Comparison of ENCODE assay signal across 8 cellular contexts in genomic region chr17:38701504-38702165, GRCh38. TPM values are rescaled to one million over a fixed set of nuclear protein-coding genes. Genes with fewer than 3 reads are reported as not detected.
DNase-seq lines count a peak whose midpoint lies in the region; ATAC-seq and TF ChIP-seq lines count a peak whose summit lies in the region.

No MANE protein-coding gene starts in this region.

- H3K9me3 Mint-ChIP-seq in activated CD4-positive, alpha-beta T cell treated with anti-CD3 and anti-CD28 coated beads, Interleukin-2, amount 10 ng/mL, durations not matched to agents 24 days and 14 days, result peaks cover 4% of the 10 kb centered on the region

- no peaks in the 10 kb centered on the region for H3K27me3 Mint-ChIP-seq in activated CD4-positive, alpha-beta T cell treated with anti-CD3 and anti-CD28 coated beads, Interleukin-2, amount 10 ng/mL, durations not matched to agents 24 days and 14 days

- peak overlapping the region; percentile 99 for H3K27ac ChIP-seq in BLaER1
- peak overlapping the region; percentile 98 for H3K27ac ChIP-seq in MM.1S (ENCODE audit: low read length)
- H3K27ac ChIP-seq in duodenal mucosa (ENCODE audit: low read depth, low read length), result peak overlapping the region; percentile 74
- peak overlapping the region; percentile 97 for H3K27ac ChIP-seq in muscle layer of colon (ENCODE audit: low read depth, low read length)

- peaks cover 38% of the 10 kb centered on the region for H3K4me1 ChIP-seq in BLaER1
- peaks cover 14% of the 10 kb centered on the region for H3K4me1 ChIP-seq in MM.1S (ENCODE audit: low read length)
- H3K4me1 ChIP-seq in duodenal mucosa (ENCODE audit: control insufficient read depth in 1 of 2, insufficient read depth in 2 of 2, low read length in 2 of 2), result peaks cover 14 to 26% of the 10 kb centered on the region in 2 donors
- H3K4me1 ChIP-seq in muscle layer of colon (ENCODE audit: insufficient read depth, low read length), result peaks cover 28% of the 10 kb centered on the region

- intact Hi-C loops in activated CD4-positive, alpha-beta T cell treated with anti-CD3 and anti-CD28 coated beads, Interleukin-2, amount 10 ng/mL, durations not matched to agents 24 days and 14 days (cut with micrococcal nuclease), result loop anchor here (1.0 to 5.0 kb wide), 6 partner anchors 24 to 703 kb away; partner anchors contain the start of genes PSMB3 and RPL23

- H3K4me2 ChIP-seq in BLaER1 (peak overlapping the region; percentile 94), MM.1S (ENCODE audit: low read depth, low read length) (peak overlapping the region; percentile 89)

- no peak for TF ChIP-seq CTCF in MM.1S (IDR thresholded peaks at IDR 0.05; ENCODE audit: low read length)

- H3K27me3 ChIP-seq in BLaER1, result no peaks in the 10 kb centered on the region
- no peaks in the 10 kb centered on the region for H3K27me3 ChIP-seq in MM.1S (replicated peaks; ENCODE audit: insufficient read depth, low read length)
- no peaks in the 10 kb centered on the region for H3K27me3 ChIP-seq in duodenal mucosa (ENCODE audit: control insufficient read depth in 1 of 2, insufficient read depth in 2 of 2, low read length in 2 of 2)
- H3K27me3 ChIP-seq in muscle layer of colon (ENCODE audit: control insufficient read depth in 1 of 2, insufficient read depth in 2 of 2, low read length in 2 of 2), result no peaks in the 10 kb centered on the region

- peak overlapping the region; percentile 100 for H3K27ac Mint-ChIP-seq in activated CD4-positive, alpha-beta T cell treated with anti-CD3 and anti-CD28 coated beads, Interleukin-2, amount 10 ng/mL, durations not matched to agents 24 days and 14 days

- H3K4me3 Mint-ChIP-seq in activated CD4-positive, alpha-beta T cell treated with anti-CD3 and anti-CD28 coated beads, Interleukin-2, amount 10 ng/mL, durations not matched to agents 24 days and 14 days, result peak overlapping the region; percentile 68

- peaks cover 49% of the 10 kb centered on the region for H3K4me1 Mint-ChIP-seq in activated CD4-positive, alpha-beta T cell treated with anti-CD3 and anti-CD28 coated beads, Interleukin-2, amount 10 ng/mL, durations not matched to agents 24 days and 14 days

- H3K4me3 ChIP-seq in BLaER1 (peak overlapping the region; percentile 97), MM.1S (ENCODE audit: low read length) (peak overlapping the region; percentile 62), duodenal mucosa (ENCODE audit: low read depth in 1 of 2, low read length in 2 of 2) (peak overlapping the region; percentile 70 to 82), muscle layer of colon (ENCODE audit: low read depth in 1 of 2, low read length in 2 of 2) (peak overlapping the region; percentile 66 to 88)

- H3K9ac ChIP-seq in BLaER1, result peak overlapping the region; percentile 99
- H3K9ac ChIP-seq in MM.1S (ENCODE audit: low read length), result peak overlapping the region; percentile 93
- peak overlapping the region; percentile 61 to 87 for H3K9ac ChIP-seq in duodenal mucosa (ENCODE audit: low read depth in 1 of 2, low read length in 2 of 2)
- H3K9ac ChIP-seq in muscle layer of colon (ENCODE audit: low read length), result peak overlapping the region; percentile 77

- peak; percentile 72 for DNase-seq in MM.1S
- DNase-seq in activated CD4-positive, alpha-beta T cell treated with anti-CD3 and anti-CD28 coated beads, Interleukin-2, amount 10 ng/mL, durations not matched to agents 24 days and 14 days, result peak; percentile 89
- peak; percentile 94 for DNase-seq in stimulated activated naive CD4-positive, alpha-beta T cell treated with Interleukin-2 at 50 U/mL for 16 hours (lab: John Stamatoyannopoulos, UW)
- no peak for DNase-seq in hippocampal formation (lab: John Stamatoyannopoulos, UW)

- H3K9me3 ChIP-seq in BLaER1, result no peaks in the 10 kb centered on the region
- H3K9me3 ChIP-seq in MM.1S (replicated peaks; ENCODE audit: insufficient read depth, low read length), result no peaks in the 10 kb centered on the region
- H3K9me3 ChIP-seq in duodenal mucosa (ENCODE audit: control insufficient read depth in 1 of 2, low read length in 2 of 2), result no peaks in the 10 kb centered on the region
- H3K9me3 ChIP-seq in muscle layer of colon (ENCODE audit: low read length), result no peaks in the 10 kb centered on the region

- peaks cover 53% of the 10 kb centered on the region for H3F3A ChIP-seq in MM.1S (ENCODE audit: insufficient read depth, low read length)

- no peaks in the 10 kb centered on the region for H3K9me2 ChIP-seq in MM.1S (replicated peaks; ENCODE audit: insufficient read depth, low read length)

- H4K20me1 ChIP-seq in BLaER1, result peaks cover 7% of the 10 kb centered on the region
- no peaks in the 10 kb centered on the region for H4K20me1 ChIP-seq in MM.1S (ENCODE audit: insufficient read depth, low read length)

- H2AFZ ChIP-seq in MM.1S (ENCODE audit: low read length), result peak overlapping the region; percentile 23; the same call in 1 of the 2 replicates

- H3K36me3 ChIP-seq in BLaER1, result no peaks in the 10 kb centered on the region
- H3K36me3 ChIP-seq in MM.1S (replicated peaks; ENCODE audit: insufficient read depth, low read length), result no peaks in the 10 kb centered on the region
- H3K36me3 ChIP-seq in duodenal mucosa (ENCODE audit: control insufficient read depth in 1 of 2, insufficient read depth in 2 of 2, low read length in 2 of 2), result no peaks in the 10 kb centered on the region
- no peaks in the 10 kb centered on the region for H3K36me3 ChIP-seq in muscle layer of colon (ENCODE audit: insufficient read depth, low read length)

- H3K79me2 ChIP-seq in MM.1S (ENCODE audit: low read length), result peaks cover 24% of the 10 kb centered on the region

- peak; percentile 10 for ATAC-seq in GM19438 (IDR thresholded peaks at IDR 0.05; ENCODE audit: low read depth, unreplicated experiment)

- H3K36me3 Mint-ChIP-seq in activated CD4-positive, alpha-beta T cell treated with anti-CD3 and anti-CD28 coated beads, Interleukin-2, amount 10 ng/mL, durations not matched to agents 24 days and 14 days (ENCODE audit: low read depth), result peaks cover 14% of the 10 kb centered on the region

RNA-seq across cellular contexts. Expression of gene MLLT6, which starts 3.4 kb away (rescaled TPM):
- 243 and 248 TPM in 2 replicates for total RNA-seq in activated CD4-positive, alpha-beta T cell treated with anti-CD3 and anti-CD28 coated beads, Interleukin-2, amount 10 ng/mL, durations not matched to agents 24 days and 14 days

RNA-seq across cellular contexts. Expression of gene EPOP, which starts 26.9 kb away (rescaled TPM):
- total RNA-seq in activated CD4-positive, alpha-beta T cell treated with anti-CD3 and anti-CD28 coated beads, Interleukin-2, amount 10 ng/mL, durations not matched to agents 24 days and 14 days, result 52.1 and 54.9 TPM in 2 replicates

RNA-seq across cellular contexts. Expression of gene CISD3, which starts 28.5 kb away (rescaled TPM):
- total RNA-seq in activated CD4-positive, alpha-beta T cell treated with anti-CD3 and anti-CD28 coated beads, Interleukin-2, amount 10 ng/mL, durations not matched to agents 24 days and 14 days, result 44.0 and 46.7 TPM in 2 replicates

RNA-seq across cellular contexts. Expression of gene PCGF2, which starts 46.5 kb away (rescaled TPM):
- 4.7 and 5.5 TPM in 2 replicates for total RNA-seq in activated CD4-positive, alpha-beta T cell treated with anti-CD3 and anti-CD28 coated beads, Interleukin-2, amount 10 ng/mL, durations not matched to agents 24 days and 14 days

RNA-seq across cellular contexts. Expression of gene PSMB3, which starts 50.9 kb away (rescaled TPM):
- 356 and 358 TPM in 2 replicates for total RNA-seq in activated CD4-positive, alpha-beta T cell treated with anti-CD3 and anti-CD28 coated beads, Interleukin-2, amount 10 ng/mL, durations not matched to agents 24 days and 14 days

Comparison
In these comparisons a context has a peak if more than half of its experiments do, and no peak if none do; other contexts are left out.
1. DNase-seq: peak in MM.1S (single experiment), activated CD4-positive, alpha-beta T cell treated with anti-CD3 and anti-CD28 coated beads, Interleukin-2, amount 10 ng/mL, durations not matched to agents 24 days and 14 days (single experiment) and stimulated activated naive CD4-positive, alpha-beta T cell treated with Interleukin-2 at 50 U/mL for 16 hours (single experiment); none in hippocampal formation (0 of 2).
2. Peak in every context shown above with its lines, with median percentiles within 50 percentile points of each other: H3K27ac ChIP-seq, H3K4me3 ChIP-seq and H3K9ac ChIP-seq.